8 cellular contexts compared by ENCODE assay signal in genomic region chr16:46918905-46919792, GRCh38. TPM values are rescaled to one million over a fixed set of nuclear protein-coding genes. Genes with fewer than 3 reads are reported as not detected.
DNase-seq lines count a peak whose midpoint lies in the region; ATAC-seq and TF ChIP-seq lines count a peak whose summit lies in the region.
"Had no signal": no experiment of that assay in that cellular context is flagged by ENCODE, and none has a peak within 500 bp of the region (broad histone marks: within the 10 kb centered on the region; RNA-seq: fewer than 3 reads in every experiment).

No MANE protein-coding gene starts in this region.

- H2AFZ ChIP-seq in GM23338: no peak overlapping the region

- H3K9me3 Mint-ChIP-seq in GM23338: no peaks in the 10 kb centered on the region; the same call in 2 of the 3 replicates

- no peaks in the 10 kb centered on the region for H3K4me1 ChIP-seq in GM23338 (ENCODE audit: insufficient read depth)
- no peaks in the 10 kb centered on the region for H3K4me1 ChIP-seq in upper lobe of right lung

- H3F3A ChIP-seq in GM23338 (replicated peaks; ENCODE audit: low read depth): 0 out of 2 replicates have a peak, but pooled peaks cover 3% of the 10 kb centered on the region

- no peaks in the 10 kb centered on the region for H3K9me3 ChIP-seq in upper lobe of right lung

- H3K27me3 ChIP-seq in GM23338 (ENCODE audit: insufficient read depth) (no peaks in the 10 kb centered on the region), upper lobe of right lung (no peaks in the 10 kb centered on the region)

- no peak overlapping the region for H3K4me3 ChIP-seq in GM23338
- no peak overlapping the region for H3K4me3 ChIP-seq in upper lobe of right lung

- H3K79me2 ChIP-seq in GM23338 (replicated peaks; ENCODE audit: insufficient read depth): peaks cover 3% of the 10 kb centered on the region; the same call in 1 of the 2 replicates

- H3K9me2 ChIP-seq in GM23338 (ENCODE audit: insufficient read depth): no peaks in the 10 kb centered on the region

- intact Hi-C loops in upper lobe of right lung (cut with DNase I): no loop called here

- peaks cover 27% of the 10 kb centered on the region for H3K36me3 ChIP-seq in GM23338 (ENCODE audit: insufficient read depth)
- H3K36me3 ChIP-seq in upper lobe of right lung: peaks cover 6% of the 10 kb centered on the region

- H3K27me3 Mint-ChIP-seq in GM23338 (ENCODE audit: insufficient read depth, low read depth, poor library complexity): peaks cover 37% of the 10 kb centered on the region

- H3K36me3 Mint-ChIP-seq in GM23338 (ENCODE audit: low read depth): peaks cover 99% of the 10 kb centered on the region

- no peak for TF ChIP-seq CTCF in GM23338 (conservative IDR thresholded peaks at IDR 0.05; ENCODE audit: low read depth in 2 of 2)
- TF ChIP-seq CTCF in upper lobe of right lung (IDR thresholded peaks at IDR 0.05): no peak

- peaks cover 2% of the 10 kb centered on the region; the same call in 1 of the 2 replicates for H4K20me1 ChIP-seq in GM23338 (replicated peaks; ENCODE audit: insufficient read depth)

- H3K27ac Mint-ChIP-seq in GM23338: peak overlapping the region; percentile 77

- no peak overlapping the region for H3K27ac ChIP-seq in GM23338 (ENCODE audit: low read depth)
- no peak overlapping the region for H3K27ac ChIP-seq in upper lobe of right lung

- H3K4me2 ChIP-seq in GM23338: no peak overlapping the region

- DNase-seq in GM23338 (ENCODE audit: low spot score) (no peak), NCI-H146 (lab: John Stamatoyannopoulos, UW) (peak; percentile 90), mucosa of gallbladder (ENCODE audit: low spot score) (peak; percentile 28), upper lobe of right lung (no peak), NOMO-1 treated with dmso at 0.1 percent for 144 hours (lab: John Stamatoyannopoulos, UW; ENCODE audit: unreplicated experiment) (no peak)
- DNase-seq in stimulated activated CD4-positive, alpha-beta T cell treated with anti-CD3 and anti-CD28 coated beads, Interleukin-1b, Interleukin-23, amount 100 ng/mL, for 48 hours: no peak

- peaks cover 2% of the 10 kb centered on the region; the same call in 1 of the 3 replicates for H3K4me1 Mint-ChIP-seq in GM23338

- ATAC-seq in GM18868 (IDR thresholded peaks at IDR 0.05; ENCODE audit: unreplicated experiment) (peak; percentile 76), GM23338 (no peak), upper lobe of right lung (no peak)
- ATAC-seq: Panc1 had no signal

- H3K4me3 Mint-ChIP-seq in GM23338: no peak overlapping the region

TF ChIP-seq in GM23338, 12 proteins besides CTCF, POLR2A, EP300 and RAD21 (continues in another document):
- TF ChIP-seq STAT1 (IDR thresholded peaks at IDR 0.05; ENCODE audit: unreplicated experiment) (no peak), EZH2 (IDR thresholded peaks at IDR 0.05; ENCODE audit: low read depth, unreplicated experiment) (no peak), EZH2phosphoT487 (IDR thresholded peaks at IDR 0.05; ENCODE audit: unreplicated experiment) (no peak), NANOG (IDR thresholded peaks at IDR 0.05; ENCODE audit: borderline replicate concordance) (no peak), REST (IDR thresholded peaks at IDR 0.05; ENCODE audit: unreplicated experiment) (no peak), ZNF114 (CRISPR knock-in tag; IDR thresholded peaks at IDR 0.05) (no peak), POLR2AphosphoS5 (IDR thresholded peaks at IDR 0.05; ENCODE audit: low read depth) (no peak), JUNB (IDR thresholded peaks at IDR 0.05; ENCODE audit: unreplicated experiment) (no peak), CREB1 (CRISPR knock-in tag; IDR thresholded peaks at IDR 0.05; ENCODE audit: low read depth) (no peak)
- TF ChIP-seq, protein P1, sequence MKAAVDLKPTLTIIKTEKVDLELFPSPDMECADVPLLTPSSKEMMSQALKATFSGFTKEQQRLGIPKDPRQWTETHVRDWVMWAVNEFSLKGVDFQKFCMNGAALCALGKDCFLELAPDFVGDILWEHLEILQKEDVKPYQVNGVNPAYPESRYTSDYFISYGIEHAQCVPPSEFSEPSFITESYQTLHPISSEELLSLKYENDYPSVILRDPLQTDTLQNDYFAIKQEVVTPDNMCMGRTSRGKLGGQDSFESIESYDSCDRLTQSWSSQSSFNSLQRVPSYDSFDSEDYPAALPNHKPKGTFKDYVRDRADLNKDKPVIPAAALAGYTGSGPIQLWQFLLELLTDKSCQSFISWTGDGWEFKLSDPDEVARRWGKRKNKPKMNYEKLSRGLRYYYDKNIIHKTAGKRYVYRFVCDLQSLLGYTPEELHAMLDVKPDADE (IDR thresholded peaks at IDR 0.05): no peak

RNA-seq across cellular contexts. Expression of gene GPT2, which starts 35.0 kb away (rescaled TPM):
- 81.0 and 82.6 TPM in 2 replicates for total RNA-seq in GM23338 (2014; rRNA removed; shearing (Covaris generic))
- polyA plus RNA-seq in GM23338 (2016; fragmentation: Nextera tagmentation; extraction: Ambion mirVana): 48.5 TPM in 2 replicates
- total RNA-seq in mucosa of gallbladder (44.7 TPM), upper lobe of right lung (6.2 TPM)

RNA-seq across cellular contexts. Expression of gene DNAJA2, which starts 54.3 kb away (rescaled TPM):
- total RNA-seq in GM23338 (2014; rRNA removed; shearing (Covaris generic)): 94.5 and 99.2 TPM in 2 replicates
- 79.2 and 101 TPM in 2 replicates for polyA plus RNA-seq in GM23338 (2016; fragmentation: Nextera tagmentation; extraction: Ambion mirVana)
- total RNA-seq in mucosa of gallbladder: 62.8 TPM
- 43.4 TPM for total RNA-seq in upper lobe of right lung

Comparison
In these comparisons a context has a peak if more than half of its experiments do, and no peak if none do; other contexts are left out.
1. DNase-seq: peak in NCI-H146 (single experiment) and mucosa of gallbladder (single experiment); none in GM23338 (single experiment), upper lobe of right lung (single experiment), NOMO-1 treated with dmso at 0.1 percent for 144 hours (single experiment) and stimulated activated CD4-positive, alpha-beta T cell treated with anti-CD3 and anti-CD28 coated beads, Interleukin-1b, Interleukin-23, amount 100 ng/mL, for 48 hours (single experiment).